25 cellular contexts compared by ENCODE assay signal in the genomic region with DNA sequence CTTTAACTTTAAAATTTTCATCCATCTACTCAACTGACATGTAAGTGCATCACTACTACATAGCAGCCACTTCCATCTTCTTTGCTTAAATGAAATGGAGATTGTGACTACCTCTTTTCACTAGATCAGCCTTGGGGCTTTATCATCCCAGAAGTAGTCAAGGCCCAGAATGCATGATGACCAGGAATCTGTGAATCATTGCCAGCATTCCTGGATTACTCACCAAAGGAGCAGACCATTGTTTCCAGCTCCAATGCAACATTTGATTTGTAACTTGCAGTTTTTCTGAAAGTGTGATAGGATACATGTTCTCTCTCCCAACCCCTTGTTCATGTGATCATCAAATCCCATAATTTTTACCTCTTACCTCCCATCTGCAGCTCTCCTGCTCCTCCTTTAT.
DNase-seq lines count a peak whose midpoint lies in the region; ATAC-seq and TF ChIP-seq lines count a peak whose summit lies in the region.
"Had no signal": no experiment of that assay in that cellular context is flagged by ENCODE, and none has a peak within 500 bp of the region (broad histone marks: within the 10 kb centered on the region; RNA-seq: fewer than 3 reads in every experiment).

No MANE protein-coding gene starts in this region.

- H3K27ac Mint-ChIP-seq in activated naive CD8-positive, alpha-beta T cell treated with anti-CD3 and anti-CD28 coated beads for 36 hours = no peak overlapping the region
- H3K27ac Mint-ChIP-seq in activated T-cell treated with anti-CD3 and anti-CD28 coated beads, Interleukin-2, amount 50 U/mL, for 24 hours = no peak overlapping the region
- H3K27ac Mint-ChIP-seq: activated CD4-positive, alpha-beta memory T cell treated with anti-CD3 and anti-CD28 coated beads for 36 hours; activated naive CD4-positive, alpha-beta T cell treated with anti-CD3 and anti-CD28 coated beads, Interleukin-2, amount 10 ng/mL, durations not matched to agents 7 days and 5 days; CD4-positive, CD25-positive, alpha-beta regulatory T cell; neural progenitor cell; T-helper 17 cell had no signal

- H3K27ac ChIP-seq in RWPE2 (ENCODE audit: poor library complexity, severe bottlenecking) (no peak overlapping the region), mesodermal cell (ENCODE audit: low read depth, low read length, severe bottlenecking) (peak overlapping the region; percentile 55)
- H3K27ac ChIP-seq: ascending aorta, colonic mucosa, left lung, neural progenitor cell had no signal

- no peaks in the 10 kb centered on the region for H3K36me3 Mint-ChIP-seq in activated naive CD8-positive, alpha-beta T cell treated with anti-CD3 and anti-CD28 coated beads for 36 hours
- H3K36me3 Mint-ChIP-seq in activated T-cell treated with anti-CD3 and anti-CD28 coated beads, Interleukin-2, amount 50 U/mL, for 24 hours (ENCODE audit: low read depth) = no peaks in the 10 kb centered on the region
- H3K36me3 Mint-ChIP-seq: activated CD4-positive, alpha-beta memory T cell treated with anti-CD3 and anti-CD28 coated beads for 36 hours; activated naive CD4-positive, alpha-beta T cell treated with anti-CD3 and anti-CD28 coated beads, Interleukin-2, amount 10 ng/mL, durations not matched to agents 7 days and 5 days; CD4-positive, CD25-positive, alpha-beta regulatory T cell; neural progenitor cell had no signal

- DNase-seq in EH (ENCODE audit: low read depth) = peak; percentile 0
- DNase-seq in RWPE2 (ENCODE audit: low spot score) = no peak
- DNase-seq in fibroblast of pulmonary artery (ENCODE audit: low read depth) = peak; percentile 49
- DNase-seq in amniotic stem cell (lab: John Stamatoyannopoulos, UW) = no peak
- no peak for DNase-seq in stimulated activated CD4-positive, alpha-beta T cell treated with anti-CD3 and anti-CD28 coated beads, Interleukin-1b, Interleukin-23, amount 100 ng/mL, for 48 hours
- no peak for DNase-seq in activated naive CD8-positive, alpha-beta T cell treated with anti-CD3 and anti-CD28 coated beads for 36 hours
- no peak for DNase-seq in activated T-cell treated with anti-CD3 and anti-CD28 coated beads, Interleukin-2, amount 50 U/mL, for 24 hours
- DNase-seq: activated CD4-positive, alpha-beta memory T cell treated with anti-CD3 and anti-CD28 coated beads for 36 hours; activated naive CD4-positive, alpha-beta T cell treated with anti-CD3 and anti-CD28 coated beads, Interleukin-2, amount 10 ng/mL, durations not matched to agents 7 days and 5 days; CD4-positive, CD25-positive, alpha-beta regulatory T cell; colonic mucosa; DMS79 treated with DMSO at 0.1 percent for 48 hours; foreskin melanocyte; KG1; left lung; mucosa of descending colon; NCI-H1048; NCI-H2029 treated with DMSO at 0.1 percent for 48 hours; NCI-H524; retina; SHP77 treated with DMSO at 0.1 percent for 48 hours; T-helper 17 cell had no signal

- H3K4me3 Mint-ChIP-seq in activated naive CD8-positive, alpha-beta T cell treated with anti-CD3 and anti-CD28 coated beads for 36 hours = no peak overlapping the region
- H3K4me3 Mint-ChIP-seq in activated T-cell treated with anti-CD3 and anti-CD28 coated beads, Interleukin-2, amount 50 U/mL, for 24 hours = no peak overlapping the region
- H3K4me3 Mint-ChIP-seq: activated CD4-positive, alpha-beta memory T cell treated with anti-CD3 and anti-CD28 coated beads for 36 hours; activated naive CD4-positive, alpha-beta T cell treated with anti-CD3 and anti-CD28 coated beads, Interleukin-2, amount 10 ng/mL, durations not matched to agents 7 days and 5 days; CD4-positive, CD25-positive, alpha-beta regulatory T cell; neural progenitor cell; T-helper 17 cell had no signal

- H3K27me3 Mint-ChIP-seq in activated naive CD8-positive, alpha-beta T cell treated with anti-CD3 and anti-CD28 coated beads for 36 hours = no peaks in the 10 kb centered on the region
- H3K27me3 Mint-ChIP-seq in activated T-cell treated with anti-CD3 and anti-CD28 coated beads, Interleukin-2, amount 50 U/mL, for 24 hours = no peaks in the 10 kb centered on the region
- H3K27me3 Mint-ChIP-seq: activated naive CD4-positive, alpha-beta T cell treated with anti-CD3 and anti-CD28 coated beads, Interleukin-2, amount 10 ng/mL, durations not matched to agents 7 days and 5 days; CD4-positive, CD25-positive, alpha-beta regulatory T cell; T-helper 17 cell had no signal

- H3K4me1 ChIP-seq in RWPE2 (ENCODE audit: insufficient read depth, poor library complexity, severe bottlenecking) = no peaks in the 10 kb centered on the region
- H3K4me1 ChIP-seq in mesodermal cell (ENCODE audit: control insufficient read depth, insufficient read depth, low read length, poor library complexity, severe bottlenecking) = peaks cover 8% of the 10 kb centered on the region
- H3K4me1 ChIP-seq: ascending aorta, colonic mucosa, left lung had no signal

- no peak overlapping the region for H3K4me3 ChIP-seq in RWPE2 (ENCODE audit: severe bottlenecking)
- H3K4me3 ChIP-seq in fibroblast of pulmonary artery (replicated peaks; ENCODE audit: low read depth, low read length) = no peak overlapping the region
- no peak overlapping the region for H3K4me3 ChIP-seq in mesodermal cell (ENCODE audit: extremely low read depth, insufficient read depth, low read length, poor library complexity, severe bottlenecking)
- H3K4me3 ChIP-seq: ascending aorta, colonic mucosa, left lung, mucosa of descending colon, neural progenitor cell had no signal

- peaks cover 3% of the 10 kb centered on the region for H3K9me3 Mint-ChIP-seq in activated naive CD8-positive, alpha-beta T cell treated with anti-CD3 and anti-CD28 coated beads for 36 hours
- H3K9me3 Mint-ChIP-seq in activated T-cell treated with anti-CD3 and anti-CD28 coated beads, Interleukin-2, amount 50 U/mL, for 24 hours = no peaks in the 10 kb centered on the region
- H3K9me3 Mint-ChIP-seq: activated CD4-positive, alpha-beta memory T cell treated with anti-CD3 and anti-CD28 coated beads for 36 hours; activated naive CD4-positive, alpha-beta T cell treated with anti-CD3 and anti-CD28 coated beads, Interleukin-2, amount 10 ng/mL, durations not matched to agents 7 days and 5 days had no signal

- no peaks in the 10 kb centered on the region for H3K36me3 ChIP-seq in RWPE2 (ENCODE audit: low read depth)
- no peaks in the 10 kb centered on the region for H3K36me3 ChIP-seq in mesodermal cell (ENCODE audit: control insufficient read depth, insufficient read depth, low read length)
- H3K36me3 ChIP-seq: ascending aorta, colonic mucosa, left lung, neural progenitor cell had no signal

- ATAC-seq in RWPE2 (ENCODE audit: low read depth) = peak; percentile 53; the same call in 2 of the 3 replicates
- ATAC-seq: left lung, mucosa of descending colon, T-helper 17 cell had no signal

- H3K9me3 ChIP-seq in RWPE2 (ENCODE audit: severe bottlenecking) (no peaks in the 10 kb centered on the region), mesodermal cell (ENCODE audit: control insufficient read depth, low read length) (no peaks in the 10 kb centered on the region)
- H3K9me3 ChIP-seq: ascending aorta, colonic mucosa, left lung, mucosa of descending colon had no signal

- H3K4me1 Mint-ChIP-seq in activated naive CD8-positive, alpha-beta T cell treated with anti-CD3 and anti-CD28 coated beads for 36 hours = no peaks in the 10 kb centered on the region
- H3K4me1 Mint-ChIP-seq in activated T-cell treated with anti-CD3 and anti-CD28 coated beads, Interleukin-2, amount 50 U/mL, for 24 hours (ENCODE audit: low read depth) = no peaks in the 10 kb centered on the region
- H3K4me1 Mint-ChIP-seq: activated naive CD4-positive, alpha-beta T cell treated with anti-CD3 and anti-CD28 coated beads, Interleukin-2, amount 10 ng/mL, durations not matched to agents 7 days and 5 days; CD4-positive, CD25-positive, alpha-beta regulatory T cell; T-helper 17 cell had no signal

- H3K27me3 ChIP-seq in RWPE2 (ENCODE audit: insufficient read depth, poor library complexity, severe bottlenecking) = no peaks in the 10 kb centered on the region
- H3K27me3 ChIP-seq: ascending aorta, colonic mucosa, left lung, neural progenitor cell had no signal

- no peak for TF ChIP-seq CTCF in RWPE2 (IDR thresholded peaks at IDR 0.05; ENCODE audit: poor library complexity, severe bottlenecking)
- no peak for TF ChIP-seq CTCF in fibroblast of pulmonary artery (IDR thresholded peaks at IDR 0.05; ENCODE audit: low read length, missing control alignments)

Comparison
In these comparisons a context has a peak if more than half of its experiments do, and no peak if none do; other contexts are left out.
1. DNase-seq: peak in EH (single experiment) and fibroblast of pulmonary artery (single experiment); none in RWPE2 (single experiment), amniotic stem cell (single experiment), stimulated activated CD4-positive, alpha-beta T cell treated with anti-CD3 and anti-CD28 coated beads, Interleukin-1b, Interleukin-23, amount 100 ng/mL, for 48 hours (single experiment), activated naive CD8-positive, alpha-beta T cell treated with anti-CD3 and anti-CD28 coated beads for 36 hours (single experiment) and activated T-cell treated with anti-CD3 and anti-CD28 coated beads, Interleukin-2, amount 50 U/mL, for 24 hours (single experiment).